In genomic region chr5:19172926-19173425, GRCh38 we compare ENCODE assay signal across 22 cellular contexts.
"Had no signal": no experiment of that assay in that cellular context is flagged by ENCODE, and none has a peak within 500 bp of the region (broad histone marks: within the 10 kb centered on the region; RNA-seq: fewer than 3 reads in every experiment).

No MANE protein-coding gene starts in this region.

- H3K4me1 ChIP-seq: left lung, sigmoid colon, thyroid gland, upper lobe of left lung, vagina had no signal

- H3K27me3 ChIP-seq: left lung, neutrophil, sigmoid colon, thyroid gland, upper lobe of left lung, vagina had no signal

- H3K9me3 ChIP-seq: left lung, mucosa of descending colon, neutrophil, sigmoid colon, thyroid gland, upper lobe of left lung, vagina had no signal

- H3K4me3 ChIP-seq: left lung, mucosa of descending colon, sigmoid colon, thyroid gland, upper lobe of left lung, vagina had no signal

- H3K36me3 ChIP-seq: left lung, neutrophil, sigmoid colon, thyroid gland, upper lobe of left lung, vagina had no signal

- DNase-seq: activated CD4-positive, alpha-beta T cell treated with anti-CD3 and anti-CD28 coated beads for 4 hours; activated CD4-positive, alpha-beta T cell treated with anti-CD3 and anti-CD28 coated beads, Interleukin-2, amount 50 U/mL, for 4 hours; activated naive CD4-positive, alpha-beta T cell; activated T-cell treated with anti-CD3 and anti-CD28 coated beads for 4 hours; activated T-cell treated with anti-CD3 and anti-CD28 coated beads, Interleukin-2, amount 50 U/mL, for 72 hours; anterior cingulate cortex; endodermal cell; foreskin fibroblast; left lung; retina; sigmoid colon; small intestine; stimulated activated CD4-positive, alpha-beta T cell treated with anti-CD3 and anti-CD28 coated beads, Interleukin-4, amount 100 ng/mL, for 24 hours; stimulated activated naive CD8-positive, alpha-beta T cell treated with anti-CD3 and anti-CD28 coated beads, Interleukin-15, amount 100 ng/mL, for 72 hours; thyroid gland; upper lobe of left lung had no signal

- H3K27ac ChIP-seq: left lung, neutrophil, sigmoid colon, thyroid gland, upper lobe of left lung, vagina had no signal

- ATAC-seq: activated naive CD4-positive, alpha-beta T cell treated with anti-CD3 and anti-CD28 coated beads, Interleukin-2, amount 50 U/mL, for 72 hours; activated T-cell treated with anti-CD3 and anti-CD28 coated beads, Interleukin-2, amount 50 U/mL, for 72 hours; esophagus mucosa; left lung; mucosa of descending colon; stimulated activated memory B cell treated with anti-CD40 and anti-IgM and Interleukin-4, amounts not matched to agents 10 μg/mL and 1 μg/mL and 100 μg/mL, for 72 hours; stimulated activated naive CD8-positive, alpha-beta T cell treated with anti-CD3 and anti-CD28 coated beads, Interleukin-15, amount 100 ng/mL, for 72 hours had no signal
